In genomic region chr1:113684153-113684541, GRCh38 we compare ENCODE assay signal across 12 cellular contexts.
DNase-seq lines count a peak whose midpoint lies in the region; ATAC-seq and TF ChIP-seq lines count a peak whose summit lies in the region.
"Had no signal": no experiment of that assay in that cellular context is flagged by ENCODE, and none has a peak within 500 bp of the region (broad histone marks: within the 10 kb centered on the region; RNA-seq: fewer than 3 reads in every experiment).

No MANE protein-coding gene starts in this region.

- TF ChIP-seq EP300 in ovary (IDR thresholded peaks at IDR 0.05) = no peak

- ATAC-seq in activated T-helper 17 cell treated with anti-CD3 and anti-CD28 coated beads, Interleukin-2, amount 50 U/mL, for 72 hours (replicated peaks) = no peak
- ATAC-seq in Right ventricle myocardium superior (ENCODE audit: poor library complexity) (peak; percentile 75), GM18505 (IDR thresholded peaks at IDR 0.05; ENCODE audit: unreplicated experiment) (no peak)
- ATAC-seq: activated CD4-positive, alpha-beta T cell treated with anti-CD3 and anti-CD28 coated beads for 36 hours had no signal

- POLR2A ChIA-PET in activated CD4-positive, alpha-beta memory T cell treated with anti-CD3 and anti-CD28 coated beads for 36 hours (lab: Charles Lee) = no interaction called here

- no peak overlapping the region for H3K4me3 Mint-ChIP-seq in activated T-helper 17 cell treated with anti-CD3 and anti-CD28 coated beads, Interleukin-2, amount 50 U/mL, for 72 hours
- no peak overlapping the region for H3K4me3 Mint-ChIP-seq in activated CD4-positive, alpha-beta memory T cell treated with anti-CD3 and anti-CD28 coated beads for 36 hours
- H3K4me3 Mint-ChIP-seq: activated CD4-positive, alpha-beta T cell treated with anti-CD3 and anti-CD28 coated beads for 36 hours; activated naive CD8-positive, alpha-beta T cell had no signal

- 11 to 24% (median 12%) methylated on average over 6 of the region's 6 CpGs for WGBS in ovary, 3 donors

- peak overlapping the region; percentile 48 to 74 for H3K27ac ChIP-seq in ovary

- H3K27me3 Mint-ChIP-seq in activated T-helper 17 cell treated with anti-CD3 and anti-CD28 coated beads, Interleukin-2, amount 50 U/mL, for 72 hours = no peaks in the 10 kb centered on the region
- H3K27me3 Mint-ChIP-seq in activated CD4-positive, alpha-beta memory T cell treated with anti-CD3 and anti-CD28 coated beads for 36 hours = no peaks in the 10 kb centered on the region
- H3K27me3 Mint-ChIP-seq: activated CD4-positive, alpha-beta T cell treated with anti-CD3 and anti-CD28 coated beads for 36 hours; activated naive CD8-positive, alpha-beta T cell had no signal

- H3K4me1 ChIP-seq in BE2C (peaks cover 8% of the 10 kb centered on the region; the same call in 1 of the 2 replicates), ovary (ENCODE audit: insufficient read depth) (peaks cover 3% of the 10 kb centered on the region)

- DNase-seq in BE2C = peak; percentile 32
- peak; percentile 78 for DNase-seq in Right ventricle myocardium superior
- DNase-seq in ovary = peak; percentile 73 to 87 (median 77)
- DNase-seq in NCI-H82 (lab: John Stamatoyannopoulos, UW) = no peak
- DNase-seq in COR-L47 (lab: John Stamatoyannopoulos, UW) = no peak
- DNase-seq in activated CD4-positive, alpha-beta memory T cell treated with anti-CD3 and anti-CD28 coated beads for 36 hours = no peak
- DNase-seq: activated CD4-positive, alpha-beta T cell treated with anti-CD3 and anti-CD28 coated beads for 36 hours; AML-193; NCI-H187 treated with DMSO at 0.1 percent for 48 hours had no signal

- H3K4me1 Mint-ChIP-seq in activated T-helper 17 cell treated with anti-CD3 and anti-CD28 coated beads, Interleukin-2, amount 50 U/mL, for 72 hours = peaks cover 4% of the 10 kb centered on the region
- peaks cover 4% of the 10 kb centered on the region for H3K4me1 Mint-ChIP-seq in activated CD4-positive, alpha-beta memory T cell treated with anti-CD3 and anti-CD28 coated beads for 36 hours (ENCODE audit: low read depth)

- H3K9me3 ChIP-seq in BE2C (no peaks in the 10 kb centered on the region), ovary (no peaks in the 10 kb centered on the region)

- peaks cover 10% of the 10 kb centered on the region for H3K36me3 Mint-ChIP-seq in activated T-helper 17 cell treated with anti-CD3 and anti-CD28 coated beads, Interleukin-2, amount 50 U/mL, for 72 hours (ENCODE audit: low read depth)
- H3K36me3 Mint-ChIP-seq in activated CD4-positive, alpha-beta memory T cell treated with anti-CD3 and anti-CD28 coated beads for 36 hours = no peaks in the 10 kb centered on the region
- H3K36me3 Mint-ChIP-seq: activated naive CD8-positive, alpha-beta T cell had no signal

- TF ChIP-seq CTCF in BE2C (IDR thresholded peaks at IDR 0.05; ENCODE audit: low read depth, low read length) (no peak), ovary (IDR thresholded peaks at IDR 0.05) (no peak)

- H3K4me3 ChIP-seq in BE2C (ENCODE audit: low read depth, low read length) (no peak overlapping the region), ovary (no peak overlapping the region)

- CTCF ChIA-PET in activated CD4-positive, alpha-beta memory T cell treated with anti-CD3 and anti-CD28 coated beads for 36 hours (lab: Charles Lee) = interaction anchor here (0.7 kb wide), 1 partner anchor 352 kb away, joined by 3 read pairs; no protein-coding TSS in a partner anchor

- TF ChIP-seq POLR2A in ovary (IDR thresholded peaks at IDR 0.05) (no peak), GM18505 (IDR thresholded peaks at IDR 0.05; ENCODE audit: borderline replicate concordance, extremely low read depth, insufficient read depth, insufficient read length) (no peak)

- H3K36me3 ChIP-seq in BE2C (peaks cover 31% of the 10 kb centered on the region), ovary (no peaks in the 10 kb centered on the region)

- H3K27ac Mint-ChIP-seq in activated T-helper 17 cell treated with anti-CD3 and anti-CD28 coated beads, Interleukin-2, amount 50 U/mL, for 72 hours = peak overlapping the region; percentile 11
- no peak overlapping the region for H3K27ac Mint-ChIP-seq in activated CD4-positive, alpha-beta memory T cell treated with anti-CD3 and anti-CD28 coated beads for 36 hours
- H3K27ac Mint-ChIP-seq: activated CD4-positive, alpha-beta T cell treated with anti-CD3 and anti-CD28 coated beads for 36 hours; activated naive CD8-positive, alpha-beta T cell had no signal

- no peaks in the 10 kb centered on the region for H3K27me3 ChIP-seq in BE2C
- no peaks in the 10 kb centered on the region for H3K27me3 ChIP-seq in ovary

- H3K9me3 Mint-ChIP-seq in activated T-helper 17 cell treated with anti-CD3 and anti-CD28 coated beads, Interleukin-2, amount 50 U/mL, for 72 hours = no peaks in the 10 kb centered on the region
- no peaks in the 10 kb centered on the region for H3K9me3 Mint-ChIP-seq in activated CD4-positive, alpha-beta memory T cell treated with anti-CD3 and anti-CD28 coated beads for 36 hours

- intact Hi-C loops in Right ventricle myocardium superior (cut with DNase I) = no loop called here
- intact Hi-C loops in ovary (cut with DNase I) = loop anchor here in 2 of 4 donors (5.0 to 10.0 kb wide), 4 partner anchors 221 to 1977 kb away; partner anchors contain the start of genes AP4B1 (in 1 of the 2) and DCLRE1B (in 1 of the 2)
- intact Hi-C loops in activated CD4-positive, alpha-beta memory T cell treated with anti-CD3 and anti-CD28 coated beads for 36 hours (cut with micrococcal nuclease) = no loop called here

Comparison
In these comparisons a context has a peak if more than half of its experiments do, and no peak if none do; other contexts are left out.
1. DNase-seq: peak in BE2C (single experiment), Right ventricle myocardium superior (single experiment) and ovary (5 of 5); none in NCI-H82 (single experiment), COR-L47 (single experiment) and activated CD4-positive, alpha-beta memory T cell treated with anti-CD3 and anti-CD28 coated beads for 36 hours (single experiment).